8 cellular contexts compared by ENCODE assay signal in genomic region chr14:50082784-50083466, GRCh38. TPM values are rescaled to one million over a fixed set of nuclear protein-coding genes. Genes with fewer than 3 reads are reported as not detected.
DNase-seq lines count a peak whose midpoint lies in the region; ATAC-seq and TF ChIP-seq lines count a peak whose summit lies in the region.

No MANE protein-coding gene starts in this region.

- H3K4me1 ChIP-seq in neural progenitor cell (peaks cover 4% of the 10 kb centered on the region), right atrium auricular region (no peaks in the 10 kb centered on the region)

- H3K4me2 ChIP-seq in neural progenitor cell: no peak overlapping the region

- H3K9me3 ChIP-seq in neural progenitor cell (ENCODE audit: low read depth) (no peaks in the 10 kb centered on the region), right atrium auricular region (no peaks in the 10 kb centered on the region)

- H3K4me1 Mint-ChIP-seq in neural progenitor cell: peaks cover 4% of the 10 kb centered on the region

- H3K4me3 ChIP-seq in GM08714 (ENCODE audit: low read length) (peak overlapping the region; percentile 40; the same call in 1 of the 2 replicates), neural progenitor cell (no peak overlapping the region), right atrium auricular region (no peak overlapping the region), coronary artery (no peak overlapping the region)

- no peaks in the 10 kb centered on the region for H3K79me2 ChIP-seq in neural progenitor cell (ENCODE audit: low read depth)

- H3F3A ChIP-seq in neural progenitor cell (ENCODE audit: low read depth): no peaks in the 10 kb centered on the region

- H3K27ac Mint-ChIP-seq in neural progenitor cell: no peak overlapping the region

- no peaks in the 10 kb centered on the region for H3K27me3 Mint-ChIP-seq in neural progenitor cell (ENCODE audit: insufficient read depth, low read depth)

- no peaks in the 10 kb centered on the region for H3K36me3 Mint-ChIP-seq in neural progenitor cell

- H3K27me3 ChIP-seq in neural progenitor cell (no peaks in the 10 kb centered on the region), right atrium auricular region (no peaks in the 10 kb centered on the region)

- DNase-seq in NOMO-1 treated with dmso at 0.1 percent for 144 hours (lab: John Stamatoyannopoulos, UW; ENCODE audit: unreplicated experiment) (peak; percentile 47), neural progenitor cell (ENCODE audit: low spot score) (no peak), right atrium auricular region (ENCODE audit: low spot score) (no peak), NCI-H1436 (lab: John Stamatoyannopoulos, UW) (no peak), coronary artery (ENCODE audit: low spot score) (no peak)
- peak; percentile 29 to 67 (median 52) for DNase-seq in activated naive CD4-positive, alpha-beta T cell (lab: John Stamatoyannopoulos, UW)

- TF ChIP-seq CTCF in neural progenitor cell (IDR thresholded peaks at IDR 0.05) (no peak), right atrium auricular region (IDR thresholded peaks at IDR 0.05) (no peak), coronary artery (IDR thresholded peaks at IDR 0.05) (no peak)

- no peak overlapping the region for H3K9ac ChIP-seq in neural progenitor cell

- H3K27ac ChIP-seq in neural progenitor cell (no peak overlapping the region), right atrium auricular region (no peak overlapping the region), coronary artery (no peak overlapping the region)

- no peak overlapping the region for H3K4me3 Mint-ChIP-seq in neural progenitor cell

- H2AFZ ChIP-seq in neural progenitor cell (replicated peaks): peak overlapping the region; percentile 11

- H3K9me3 Mint-ChIP-seq in neural progenitor cell: peaks cover under 1% of the 10 kb centered on the region

- peak; percentile 64 for ATAC-seq in GM21825 (IDR thresholded peaks at IDR 0.05; ENCODE audit: unreplicated experiment)

- H3K36me3 ChIP-seq in neural progenitor cell (no peaks in the 10 kb centered on the region), right atrium auricular region (no peaks in the 10 kb centered on the region)

- H4K20me1 ChIP-seq in neural progenitor cell (ENCODE audit: low read depth): no peaks in the 10 kb centered on the region

RNA-seq across cellular contexts. Expression of gene VCPKMT, which starts 33.4 kb away (rescaled TPM):
- total RNA-seq in neural progenitor cell (ENCODE audit: low replicate concordance) (15.6 and 23.5 TPM in 2 replicates), right atrium auricular region (1 to 10 TPM; 1.5 to 2.4 TPM)

Comparison
In these comparisons a context has a peak if more than half of its experiments do, and no peak if none do; other contexts are left out.
1. DNase-seq: peak in NOMO-1 treated with dmso at 0.1 percent for 144 hours (single experiment) and activated naive CD4-positive, alpha-beta T cell (4 of 4); none in neural progenitor cell (single experiment), right atrium auricular region (single experiment), NCI-H1436 (single experiment) and coronary artery (single experiment).